Comparison of ENCODE assay signal across 22 cellular contexts in genomic region chr4:177405508-177405907, GRCh38.
"Had no signal": no experiment of that assay in that cellular context is flagged by ENCODE, and none has a peak within 500 bp of the region (broad histone marks: within the 10 kb centered on the region; RNA-seq: fewer than 3 reads in every experiment).

No MANE protein-coding gene starts in this region.

- H3K4me3 ChIP-seq: cardiac muscle cell, heart right ventricle, lower lobe of right lung, mucosa of descending colon, thyroid gland had no signal

- H3K36me3 ChIP-seq: cardiac muscle cell, heart right ventricle, lower lobe of right lung, thyroid gland had no signal

- H3K36me3 Mint-ChIP-seq: activated naive CD8-positive, alpha-beta T cell had no signal

- H3K9me3 Mint-ChIP-seq: activated T-helper 1 cell treated with anti-CD3 and anti-CD28 coated beads, Interleukin-12 subunit alpha, Interleukin-12 subunit beta, Interleukin-2, Interleukin-4 antibody, amounts not matched to agents 30 ng/mL and 10 ng/mL and 1 ng/mL, durations not matched to agents 14 hours and 24 hours and 36 hours had no signal

- ATAC-seq: activated CD8-positive, alpha-beta T cell treated with anti-CD3 and anti-CD28 coated beads, Interleukin-2, amount 10 ng/mL, durations not matched to agents 7 days and 5 days; heart right ventricle; left lobe of liver; lower lobe of right lung; mucosa of descending colon; stimulated activated naive CD8-positive, alpha-beta T cell treated with anti-CD3 and anti-CD28 coated beads, Interleukin-15, Interleukin-2, amounts not matched to agents 100 U/mL and 50 U/mL, for 24 hours had no signal

- H3K27ac ChIP-seq: cardiac muscle cell, epithelial cell of prostate, heart right ventricle, lower lobe of right lung, thyroid gland had no signal

- H3K27me3 ChIP-seq: cardiac muscle cell, thyroid gland had no signal

- H3K9me3 ChIP-seq: heart right ventricle, lower lobe of right lung, mucosa of descending colon, thyroid gland had no signal

- H3K4me3 Mint-ChIP-seq: activated CD8-positive, alpha-beta T cell treated with anti-CD3 and anti-CD28 coated beads, Interleukin-2, amount 10 ng/mL, durations not matched to agents 7 days and 5 days; activated naive CD8-positive, alpha-beta T cell; activated T-helper 1 cell treated with anti-CD3 and anti-CD28 coated beads, Interleukin-12 subunit alpha, Interleukin-12 subunit beta, Interleukin-2, Interleukin-4 antibody, amounts not matched to agents 30 ng/mL and 10 ng/mL and 1 ng/mL, durations not matched to agents 14 hours and 24 hours and 36 hours; nephron progenitor cell had no signal

- H3K4me1 ChIP-seq: lower lobe of right lung, thyroid gland had no signal

- H3K27ac Mint-ChIP-seq: activated CD8-positive, alpha-beta T cell treated with anti-CD3 and anti-CD28 coated beads, Interleukin-2, amount 10 ng/mL, durations not matched to agents 7 days and 5 days; activated naive CD8-positive, alpha-beta T cell; activated T-helper 1 cell treated with anti-CD3 and anti-CD28 coated beads, Interleukin-12 subunit alpha, Interleukin-12 subunit beta, Interleukin-2, Interleukin-4 antibody, amounts not matched to agents 30 ng/mL and 10 ng/mL and 1 ng/mL, durations not matched to agents 14 hours and 24 hours and 36 hours; nephron progenitor cell had no signal

- FAIRE-seq: keratinocyte had no signal

- DNase-seq: activated CD4-positive, alpha-beta T cell treated with anti-CD3 and anti-CD28 coated beads for 1 hour; activated CD4-positive, alpha-beta T cell treated with anti-CD3 and anti-CD28 coated beads, Interleukin-2, amount 50 U/mL, for 1 hour; activated CD8-positive, alpha-beta T cell treated with anti-CD3 and anti-CD28 coated beads, Interleukin-2, amount 10 ng/mL, durations not matched to agents 7 days and 5 days; activated gamma-delta T cell; heart right ventricle; lower lobe of right lung; mesendoderm; mucosa of descending colon; nephron progenitor cell; nucleus accumbens; posterior cingulate gyrus; stimulated activated CD4-positive, alpha-beta T cell treated with anti-CD3 and anti-CD28 coated beads, Interleukin-4, amount 100 ng/mL, for 4 hours; stimulated activated naive CD8-positive, alpha-beta T cell treated with anti-CD3 and anti-CD28 coated beads, Interleukin-15, Interleukin-2, amounts not matched to agents 100 U/mL and 50 U/mL, for 24 hours; substantia nigra; T-helper 9 cell; thyroid gland had no signal
